Comparison of ENCODE assay signal across 8 cellular contexts in the genomic region with DNA sequence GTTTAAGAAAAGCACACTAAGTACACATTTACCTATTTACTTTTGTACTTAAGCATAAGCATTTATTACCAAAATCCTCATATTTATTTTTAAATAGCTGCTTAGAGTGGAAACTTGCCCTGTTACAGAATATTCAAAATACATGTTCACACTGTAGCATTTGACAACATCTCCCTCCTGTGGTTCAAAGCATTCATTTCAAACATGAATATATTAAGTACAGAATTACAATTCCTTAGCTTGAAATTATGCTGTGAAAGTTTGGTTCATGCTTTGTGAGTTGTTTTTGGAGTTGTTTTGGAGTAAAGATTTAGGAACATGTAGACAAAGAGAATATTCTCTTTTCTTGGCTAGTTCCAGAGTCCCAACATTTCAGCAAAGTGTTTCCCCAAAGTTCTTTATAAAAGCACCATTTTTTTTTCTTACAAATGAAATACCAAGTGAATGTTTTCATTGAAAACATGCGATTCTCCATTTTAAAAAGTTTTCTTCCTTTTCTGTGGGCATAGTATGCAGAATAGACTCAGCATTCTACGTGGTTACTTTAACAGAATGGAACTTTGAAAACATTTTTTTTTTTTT. TPM values are rescaled to one million over a fixed set of nuclear protein-coding genes. Genes with fewer than 3 reads are reported as not detected.
DNase-seq lines count a peak whose midpoint lies in the region; ATAC-seq and TF ChIP-seq lines count a peak whose summit lies in the region.

No MANE protein-coding gene starts in this region.

- H3K36me3 ChIP-seq in ascending aorta (peaks cover 21 to 28% of the 10 kb centered on the region in 2 donors), right lobe of liver (peaks cover 0 to 12% (median 0%) of the 10 kb centered on the region in 4 donors)

- H3K9me3 ChIP-seq in ascending aorta, result no peaks in the 10 kb centered on the region
- no peaks in the 10 kb centered on the region for H3K9me3 ChIP-seq in right lobe of liver

- peak; percentile 36 for DNase-seq in Daoy (ENCODE audit: low read depth)
- DNase-seq in ascending aorta (ENCODE audit: low spot score in 2 of 2), result no peak
- DNase-seq in right lobe of liver, result no peak
- DNase-seq in NCI-H1930 (lab: John Stamatoyannopoulos, UW), result no peak
- DNase-seq in NCI-H1048 (lab: John Stamatoyannopoulos, UW), result no peak

- intact Hi-C loops in ascending aorta (cut with DNase I) (loop anchor here (1.0 kb wide), 2 partner anchors 106 to 112 kb away; no protein-coding TSS in a partner anchor), right lobe of liver (cut with DNase I) (no loop called here)

- TF ChIP-seq POLR2A in right lobe of liver (IDR thresholded peaks at IDR 0.05), result no peak

- no peaks in the 10 kb centered on the region for H3K27me3 ChIP-seq in ascending aorta
- no peaks in the 10 kb centered on the region for H3K27me3 ChIP-seq in right lobe of liver

- ATAC-seq in right lobe of liver (peak; percentile 63 to 82 (median 74)), GM18511 (IDR thresholded peaks at IDR 0.05; ENCODE audit: unreplicated experiment) (no peak), GM21360 (IDR thresholded peaks at IDR 0.05; ENCODE audit: unreplicated experiment) (no peak)

- H3K27ac ChIP-seq in ascending aorta, result no peak overlapping the region
- no peak overlapping the region for H3K27ac ChIP-seq in right lobe of liver

- 62% methylated on average over 2 of the region's 2 CpGs for WGBS in right lobe of liver (ENCODE audit: insufficient coverage, low coverage, low lambda C conversion rate, missing lambda C conversion rate)

- TF ChIP-seq CTCF in LNCAP (IDR thresholded peaks at IDR 0.05), result peak; percentile 58; the same call in 1 of the 2 replicates
- peak; percentile 50 to 71 (median 70) for TF ChIP-seq CTCF in ascending aorta (IDR thresholded peaks at IDR 0.05)
- TF ChIP-seq CTCF in right lobe of liver (IDR thresholded peaks at IDR 0.05), result peak; percentile 56 to 76 (median 60)

- no peak overlapping the region for H3K4me3 ChIP-seq in ascending aorta
- H3K4me3 ChIP-seq in right lobe of liver, result no peak overlapping the region

- peaks cover 0 to 10% of the 10 kb centered on the region in 2 donors for H3K4me1 ChIP-seq in ascending aorta
- peaks cover 0 to 7% (median 0%) of the 10 kb centered on the region in 4 donors for H3K4me1 ChIP-seq in right lobe of liver

RNA-seq across cellular contexts. Expression of a gene that starts 33.2 kb away (rescaled TPM):
- total RNA-seq in Daoy (2014; rRNA removed; shearing (Covaris generic)), result 16.4 and 19.8 TPM in 2 replicates
- total RNA-seq in ascending aorta, result 0.64 TPM
- 1 to 10 TPM; 2.9 to 5.5 (median 4.4) TPM for total RNA-seq in right lobe of liver

RNA-seq across cellular contexts. Expression of a gene that starts 33.4 kb away (rescaled TPM):
- total RNA-seq in Daoy (2014; rRNA removed; shearing (Covaris generic)), result 14.4 and 16.1 TPM in 2 replicates
- total RNA-seq in ascending aorta, result 9.3 TPM
- 10 to 100 TPM; 11.3 to 20.3 (median 14.8) TPM for total RNA-seq in right lobe of liver

Comparison
In these comparisons a context has a peak if more than half of its experiments do, and no peak if none do; other contexts are left out.
1. ATAC-seq: peak in right lobe of liver (4 of 4); none in GM18511 (single experiment) and GM21360 (single experiment).
2. Peak in every context shown above with its lines, with median percentiles within 50 percentile points of each other: CTCF ChIP-seq.